In genomic region chr10:112372182-112372810, GRCh38 we compare ENCODE assay signal across 1 cellular context. TPM values are rescaled to one million over a fixed set of nuclear protein-coding genes. Genes with fewer than 3 reads are reported as not detected.
"Had no signal": no experiment of that assay in that cellular context is flagged by ENCODE, and none has a peak within 500 bp of the region (broad histone marks: within the 10 kb centered on the region; RNA-seq: fewer than 3 reads in every experiment).

No MANE protein-coding gene starts in this region.

RNA-seq across cellular contexts. Expression of gene ACSL5, which starts 1.6 kb away (rescaled TPM):
- total RNA-seq: NCI-H460 had no signal
